1 cellular context compared by ENCODE assay signal in the genomic region with DNA sequence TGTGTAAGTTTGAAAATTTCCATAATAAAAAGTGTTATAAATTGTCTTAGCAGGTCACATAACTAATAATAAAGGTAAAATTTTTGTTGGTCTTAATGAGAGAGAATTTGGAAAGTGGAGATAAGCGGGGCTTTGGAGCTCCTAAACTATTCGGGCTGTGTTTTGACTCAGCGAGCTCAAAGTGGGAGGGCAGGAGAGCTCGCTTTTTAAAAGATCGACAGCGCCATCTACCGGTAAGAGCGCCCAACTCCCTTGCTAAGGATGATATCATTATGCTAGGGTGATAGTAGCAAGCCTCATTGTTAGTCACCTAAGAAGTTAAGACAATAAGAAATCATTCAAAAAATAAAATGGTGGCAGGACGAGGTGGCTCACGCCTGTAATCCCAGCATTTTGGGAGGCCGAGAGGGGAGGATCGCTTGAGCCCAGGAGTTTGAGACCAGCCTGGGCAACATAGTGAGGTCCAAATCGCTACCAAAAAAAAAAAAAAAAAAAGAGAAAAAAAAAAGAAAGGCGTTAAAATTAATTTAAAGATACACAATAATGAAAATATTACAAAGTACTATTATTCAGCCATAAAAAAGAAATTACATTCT.
TF ChIP-seq lines count a peak whose summit lies in the region.

No MANE protein-coding gene starts in this region.

TF ChIP-seq in GM23338, 12 proteins besides CTCF, POLR2A, EP300 and RAD21:
- TF ChIP-seq, protein P1, sequence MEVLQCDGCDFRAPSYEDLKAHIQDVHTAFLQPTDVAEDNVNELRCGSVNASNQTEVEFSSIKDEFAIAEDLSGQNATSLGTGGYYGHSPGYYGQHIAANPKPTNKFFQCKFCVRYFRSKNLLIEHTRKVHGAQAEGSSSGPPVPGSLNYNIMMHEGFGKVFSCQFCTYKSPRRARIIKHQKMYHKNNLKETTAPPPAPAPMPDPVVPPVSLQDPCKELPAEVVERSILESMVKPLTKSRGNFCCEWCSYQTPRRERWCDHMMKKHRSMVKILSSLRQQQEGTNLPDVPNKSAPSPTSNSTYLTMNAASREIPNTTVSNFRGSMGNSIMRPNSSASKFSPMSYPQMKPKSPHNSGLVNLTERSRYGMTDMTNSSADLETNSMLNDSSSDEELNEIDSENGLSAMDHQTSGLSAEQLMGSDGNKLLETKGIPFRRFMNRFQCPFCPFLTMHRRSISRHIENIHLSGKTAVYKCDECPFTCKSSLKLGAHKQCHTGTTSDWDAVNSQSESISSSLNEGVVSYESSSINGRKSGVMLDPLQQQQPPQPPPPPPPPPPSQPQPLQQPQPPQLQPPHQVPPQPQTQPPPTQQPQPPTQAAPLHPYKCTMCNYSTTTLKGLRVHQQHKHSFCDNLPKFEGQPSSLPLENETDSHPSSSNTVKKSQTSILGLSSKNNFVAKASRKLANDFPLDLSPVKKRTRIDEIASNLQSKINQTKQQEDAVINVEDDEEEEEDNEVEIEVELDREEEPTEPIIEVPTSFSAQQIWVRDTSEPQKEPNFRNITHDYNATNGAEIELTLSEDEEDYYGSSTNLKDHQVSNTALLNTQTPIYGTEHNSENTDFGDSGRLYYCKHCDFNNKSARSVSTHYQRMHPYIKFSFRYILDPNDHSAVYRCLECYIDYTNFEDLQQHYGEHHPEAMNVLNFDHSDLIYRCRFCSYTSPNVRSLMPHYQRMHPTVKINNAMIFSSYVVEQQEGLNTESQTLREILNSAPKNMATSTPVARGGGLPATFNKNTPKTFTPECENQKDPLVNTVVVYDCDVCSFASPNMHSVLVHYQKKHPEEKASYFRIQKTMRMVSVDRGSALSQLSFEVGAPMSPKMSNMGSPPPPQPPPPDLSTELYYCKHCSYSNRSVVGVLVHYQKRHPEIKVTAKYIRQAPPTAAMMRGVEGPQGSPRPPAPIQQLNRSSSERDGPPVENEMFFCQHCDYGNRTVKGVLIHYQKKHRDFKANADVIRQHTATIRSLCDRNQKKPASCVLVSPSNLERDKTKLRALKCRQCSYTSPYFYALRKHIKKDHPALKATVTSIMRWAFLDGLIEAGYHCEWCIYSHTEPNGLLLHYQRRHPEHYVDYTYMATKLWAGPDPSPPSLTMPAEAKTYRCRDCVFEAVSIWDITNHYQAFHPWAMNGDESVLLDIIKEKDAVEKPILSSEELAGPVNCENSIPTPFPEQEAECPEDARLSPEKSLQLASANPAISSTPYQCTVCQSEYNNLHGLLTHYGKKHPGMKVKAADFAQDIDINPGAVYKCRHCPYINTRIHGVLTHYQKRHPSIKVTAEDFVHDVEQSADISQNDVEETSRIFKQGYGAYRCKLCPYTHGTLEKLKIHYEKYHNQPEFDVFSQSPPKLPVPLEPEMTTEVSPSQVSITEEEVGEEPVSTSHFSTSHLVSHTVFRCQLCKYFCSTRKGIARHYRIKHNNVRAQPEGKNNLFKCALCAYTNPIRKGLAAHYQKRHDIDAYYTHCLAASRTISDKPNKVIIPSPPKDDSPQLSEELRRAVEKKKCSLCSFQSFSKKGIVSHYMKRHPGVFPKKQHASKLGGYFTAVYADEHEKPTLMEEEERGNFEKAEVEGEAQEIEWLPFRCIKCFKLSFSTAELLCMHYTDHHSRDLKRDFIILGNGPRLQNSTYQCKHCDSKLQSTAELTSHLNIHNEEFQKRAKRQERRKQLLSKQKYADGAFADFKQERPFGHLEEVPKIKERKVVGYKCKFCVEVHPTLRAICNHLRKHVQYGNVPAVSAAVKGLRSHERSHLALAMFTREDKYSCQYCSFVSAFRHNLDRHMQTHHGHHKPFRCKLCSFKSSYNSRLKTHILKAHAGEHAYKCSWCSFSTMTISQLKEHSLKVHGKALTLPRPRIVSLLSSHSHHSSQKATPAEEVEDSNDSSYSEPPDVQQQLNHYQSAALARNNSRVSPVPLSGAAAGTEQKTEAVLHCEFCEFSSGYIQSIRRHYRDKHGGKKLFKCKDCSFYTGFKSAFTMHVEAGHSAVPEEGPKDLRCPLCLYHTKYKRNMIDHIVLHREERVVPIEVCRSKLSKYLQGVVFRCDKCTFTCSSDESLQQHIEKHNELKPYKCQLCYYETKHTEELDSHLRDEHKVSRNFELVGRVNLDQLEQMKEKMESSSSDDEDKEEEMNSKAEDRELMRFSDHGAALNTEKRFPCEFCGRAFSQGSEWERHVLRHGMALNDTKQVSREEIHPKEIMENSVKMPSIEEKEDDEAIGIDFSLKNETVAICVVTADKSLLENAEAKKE (CRISPR knock-in tag; IDR thresholded peaks at IDR 0.05) = no peak
- TF ChIP-seq EZH2 (IDR thresholded peaks at IDR 0.05; ENCODE audit: low read depth, unreplicated experiment) = no peak
- no peak for TF ChIP-seq STAT1 (IDR thresholded peaks at IDR 0.05; ENCODE audit: unreplicated experiment)
- no peak for TF ChIP-seq CREB1 (CRISPR knock-in tag; IDR thresholded peaks at IDR 0.05; ENCODE audit: low read depth)
- no peak for TF ChIP-seq NANOG (IDR thresholded peaks at IDR 0.05; ENCODE audit: borderline replicate concordance)
- no peak for TF ChIP-seq JUNB (IDR thresholded peaks at IDR 0.05; ENCODE audit: unreplicated experiment)
- TF ChIP-seq, protein P2, sequence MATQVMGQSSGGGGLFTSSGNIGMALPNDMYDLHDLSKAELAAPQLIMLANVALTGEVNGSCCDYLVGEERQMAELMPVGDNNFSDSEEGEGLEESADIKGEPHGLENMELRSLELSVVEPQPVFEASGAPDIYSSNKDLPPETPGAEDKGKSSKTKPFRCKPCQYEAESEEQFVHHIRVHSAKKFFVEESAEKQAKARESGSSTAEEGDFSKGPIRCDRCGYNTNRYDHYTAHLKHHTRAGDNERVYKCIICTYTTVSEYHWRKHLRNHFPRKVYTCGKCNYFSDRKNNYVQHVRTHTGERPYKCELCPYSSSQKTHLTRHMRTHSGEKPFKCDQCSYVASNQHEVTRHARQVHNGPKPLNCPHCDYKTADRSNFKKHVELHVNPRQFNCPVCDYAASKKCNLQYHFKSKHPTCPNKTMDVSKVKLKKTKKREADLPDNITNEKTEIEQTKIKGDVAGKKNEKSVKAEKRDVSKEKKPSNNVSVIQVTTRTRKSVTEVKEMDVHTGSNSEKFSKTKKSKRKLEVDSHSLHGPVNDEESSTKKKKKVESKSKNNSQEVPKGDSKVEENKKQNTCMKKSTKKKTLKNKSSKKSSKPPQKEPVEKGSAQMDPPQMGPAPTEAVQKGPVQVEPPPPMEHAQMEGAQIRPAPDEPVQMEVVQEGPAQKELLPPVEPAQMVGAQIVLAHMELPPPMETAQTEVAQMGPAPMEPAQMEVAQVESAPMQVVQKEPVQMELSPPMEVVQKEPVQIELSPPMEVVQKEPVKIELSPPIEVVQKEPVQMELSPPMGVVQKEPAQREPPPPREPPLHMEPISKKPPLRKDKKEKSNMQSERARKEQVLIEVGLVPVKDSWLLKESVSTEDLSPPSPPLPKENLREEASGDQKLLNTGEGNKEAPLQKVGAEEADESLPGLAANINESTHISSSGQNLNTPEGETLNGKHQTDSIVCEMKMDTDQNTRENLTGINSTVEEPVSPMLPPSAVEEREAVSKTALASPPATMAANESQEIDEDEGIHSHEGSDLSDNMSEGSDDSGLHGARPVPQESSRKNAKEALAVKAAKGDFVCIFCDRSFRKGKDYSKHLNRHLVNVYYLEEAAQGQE (IDR thresholded peaks at IDR 0.05; ENCODE audit: unreplicated experiment) = no peak
TF ChIP-seq in GM23338: peak in this region for 0.
